ENCODE assay signal across 22 cellular contexts in genomic region chr17:27873746-27874145, GRCh38.
"Had no signal": no experiment of that assay in that cellular context is flagged by ENCODE, and none has a peak within 500 bp of the region (broad histone marks: within the 10 kb centered on the region; RNA-seq: fewer than 3 reads in every experiment).

No MANE protein-coding gene starts in this region.

- H3K27me3 Mint-ChIP-seq: memory B cell, T-cell had no signal

- H3K4me1 ChIP-seq: ascending aorta, breast epithelium, gastrocnemius medialis, left ventricle myocardium inferior, right atrium auricular region had no signal

- DNase-seq: activated CD8-positive, alpha-beta memory T cell treated with anti-CD3 and anti-CD28 coated beads for 24 hours; activated CD8-positive, alpha-beta memory T cell treated with anti-CD3 and anti-CD28 coated beads, Interleukin-2, amount 50 U/mL, for 48 hours; activated effector memory CD4-positive, alpha-beta T cell treated with anti-CD3 and anti-CD28 coated beads, Interleukin-2, amount 50 U/mL, for 16 hours; activated naive CD4-positive, alpha-beta T cell treated with anti-CD3 and anti-CD28 coated beads, Interleukin-2, amount 50 U/mL, for 16 hours; activated T-cell treated with anti-CD3 and anti-CD28 coated beads, Interleukin-2, amount 50 U/mL, for 48 hours; cerebellar nuclear complex; effector memory CD4-positive, alpha-beta T cell; gastrocnemius medialis; head of caudate nucleus; left ventricle myocardium inferior; occipital lobe; stimulated activated CD4-positive, alpha-beta T cell treated with anti-CD3 and anti-CD28 coated beads, Interleukin-12 subunit alpha, Interleukin-12 subunit beta, amount 100 ng/mL, for 4 hours; stimulated activated CD4-positive, alpha-beta T cell treated with anti-CD3 and anti-CD28 coated beads, Interleukin-1b, Interleukin-23, amount 100 ng/mL, for 48 hours; stimulated activated naive CD4-positive, alpha-beta T cell treated with Interleukin-2 at 50 U/mL for 16 hours; T-cell; T-helper 9 cell had no signal

- H3K4me3 ChIP-seq: ascending aorta, breast epithelium, gastrocnemius medialis, left ventricle myocardium inferior, right atrium auricular region, thyroid gland had no signal

- H3K4me1 Mint-ChIP-seq: memory B cell had no signal

- H3K27ac Mint-ChIP-seq: memory B cell, progenitor cell of endocrine pancreas, T-cell had no signal

- H3K36me3 ChIP-seq: breast epithelium, gastrocnemius medialis, right atrium auricular region, thyroid gland had no signal

- H3K27me3 ChIP-seq: ascending aorta, breast epithelium, gastrocnemius medialis, right atrium auricular region, thyroid gland had no signal

- H3K4me3 Mint-ChIP-seq: memory B cell, T-cell had no signal

- H3K9me3 ChIP-seq: ascending aorta, breast epithelium, gastrocnemius medialis, right atrium auricular region, thyroid gland had no signal

- H3K27ac ChIP-seq: ascending aorta, breast epithelium, gastrocnemius medialis, left ventricle myocardium inferior, right atrium auricular region had no signal
